ENCODE assay signal across 16 cellular contexts in the genomic region with DNA sequence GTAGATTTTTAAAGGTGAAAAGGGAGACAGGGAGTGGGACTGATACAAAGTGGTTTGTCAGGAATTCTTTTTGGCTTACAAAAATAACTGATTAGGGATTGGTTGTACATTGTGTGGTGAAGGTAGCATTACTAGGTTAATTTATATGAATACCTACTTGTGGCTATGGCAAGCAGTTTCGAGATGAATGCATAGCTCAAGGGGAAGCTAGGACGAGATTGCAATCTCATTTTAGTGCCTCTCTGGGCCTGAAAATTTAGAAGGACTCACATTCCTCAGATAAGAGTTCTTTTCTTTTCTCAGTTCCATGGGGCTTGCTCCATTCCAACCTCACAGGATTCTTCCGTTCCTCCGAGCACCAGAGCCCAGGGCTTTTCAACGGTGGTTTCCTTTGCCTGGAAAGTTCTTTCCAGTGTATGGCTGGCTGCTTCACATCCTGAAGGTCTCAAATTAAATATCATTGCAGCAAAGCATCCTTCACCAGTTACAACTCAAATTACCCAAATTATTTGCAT.
A peak's percentile ranks its signal among the peaks of the same experiment; 100 is the strongest.
DNase-seq lines count a peak whose midpoint lies in the region; ATAC-seq, FAIRE-seq and TF ChIP-seq lines count a peak whose summit lies in the region.
"Had no signal": no experiment of that assay in that cellular context is flagged by ENCODE, and none has a peak within 500 bp of the region (broad histone marks: within the 10 kb centered on the region; RNA-seq: fewer than 3 reads in every experiment).

No MANE protein-coding gene starts in this region.

- H2BK12ac ChIP-seq in trophoblast cell (ENCODE audit: low read length) = no peak overlapping the region

- H3K4me1 Mint-ChIP-seq in GM23338 (peaks cover 34% of the 10 kb centered on the region), astrocyte (ENCODE audit: low read depth, unreplicated experiment) (peaks cover 5% of the 10 kb centered on the region)
- no peaks in the 10 kb centered on the region for H3K4me1 Mint-ChIP-seq in stimulated activated memory B cell treated with anti-CD40 and anti-IgM and Interleukin-4, amounts not matched to agents 10 μg/mL and 1 μg/mL and 100 μg/mL, for 72 hours
- H3K4me1 Mint-ChIP-seq: CD4-positive, alpha-beta memory T cell had no signal

- H2AFZ ChIP-seq in GM23338 (no peak overlapping the region), astrocyte (ENCODE audit: low read depth, low read length) (no peak overlapping the region), trophoblast cell (ENCODE audit: insufficient read depth, low read length, poor library complexity) (no peak overlapping the region)

- H3K79me1 ChIP-seq in trophoblast cell (ENCODE audit: low read length) = peaks cover 1% of the 10 kb centered on the region

- H3K27ac ChIP-seq in GM23338 (ENCODE audit: low read depth) (peak overlapping the region; percentile 11), astrocyte (ENCODE audit: low read depth, low read length) (no peak overlapping the region), iPS-18a (ENCODE audit: low read length) (no peak overlapping the region), trophoblast cell (ENCODE audit: low read depth, low read length) (peak overlapping the region; percentile 43)

- no peak overlapping the region for H2AK5ac ChIP-seq in trophoblast cell (ENCODE audit: low read length)

- no peak overlapping the region for H3K4ac ChIP-seq in trophoblast cell (ENCODE audit: low read depth, low read length)

- H3K4me2 ChIP-seq in GM23338 = peak overlapping the region; percentile 42; the same call in 1 of the 2 replicates
- no peak overlapping the region for H3K4me2 ChIP-seq in astrocyte (ENCODE audit: low read length)
- no peak overlapping the region for H3K4me2 ChIP-seq in trophoblast cell (ENCODE audit: low read length)

- H4K12ac ChIP-seq in trophoblast cell (ENCODE audit: low read depth, low read length) = no peak overlapping the region

- no peak overlapping the region for H2BK120ac ChIP-seq in trophoblast cell (ENCODE audit: insufficient read depth, low read length, poor library complexity)

- H3K27ac Mint-ChIP-seq in GM23338 (peak overlapping the region; percentile 53; the same call in 1 of the 2 replicates), astrocyte (ENCODE audit: unreplicated experiment) (peak overlapping the region; percentile 11)
- no peak overlapping the region for H3K27ac Mint-ChIP-seq in stimulated activated memory B cell treated with anti-CD40 and anti-IgM and Interleukin-4, amounts not matched to agents 10 μg/mL and 1 μg/mL and 100 μg/mL, for 72 hours
- H3K27ac Mint-ChIP-seq: CD4-positive, alpha-beta memory T cell; HFFc6 had no signal

- TF ChIP-seq CTCF in GM23338 (conservative IDR thresholded peaks at IDR 0.05; ENCODE audit: low read depth in 2 of 2) (no peak), astrocyte (IDR thresholded peaks at IDR 0.05; ENCODE audit: insufficient read depth, low read depth, low read length) (no peak)

- no peak overlapping the region for H4K91ac ChIP-seq in trophoblast cell (ENCODE audit: low read depth, low read length)

- no peaks in the 10 kb centered on the region for H3K9me2 ChIP-seq in GM23338 (ENCODE audit: insufficient read depth)

- H3K4me3 ChIP-seq in GM23338 = no peak overlapping the region
- H3K4me3 ChIP-seq in astrocyte (ENCODE audit: insufficient read depth, low read depth, low read length) = no peak overlapping the region
- H3K4me3 ChIP-seq in iPS-18a (ENCODE audit: low read length) = no peak overlapping the region
- no peak overlapping the region for H3K4me3 ChIP-seq in trophoblast cell (ENCODE audit: low read depth, low read length)

- H3K36me3 Mint-ChIP-seq in GM23338 (ENCODE audit: low read depth) (peaks cover 58% of the 10 kb centered on the region), astrocyte (ENCODE audit: low read depth, unreplicated experiment) (peaks cover 6% of the 10 kb centered on the region)
- H3K36me3 Mint-ChIP-seq in stimulated activated memory B cell treated with anti-CD40 and anti-IgM and Interleukin-4, amounts not matched to agents 10 μg/mL and 1 μg/mL and 100 μg/mL, for 72 hours = no peaks in the 10 kb centered on the region
- H3K36me3 Mint-ChIP-seq: CD4-positive, alpha-beta memory T cell had no signal

- ATAC-seq in GM23338 = no peak; the same call in 2 of the 3 replicates
- ATAC-seq in stimulated activated memory B cell treated with anti-CD40 and anti-IgM and Interleukin-4, amounts not matched to agents 10 μg/mL and 1 μg/mL and 100 μg/mL, for 72 hours = no peak

- no peaks in the 10 kb centered on the region for H3F3A ChIP-seq in GM23338 (replicated peaks; ENCODE audit: low read depth)

- H3K79me2 ChIP-seq in GM23338 (replicated peaks; ENCODE audit: insufficient read depth) (peaks cover 100% of the 10 kb centered on the region), astrocyte (ENCODE audit: insufficient read depth, low read length) (no peaks in the 10 kb centered on the region), trophoblast cell (ENCODE audit: control insufficient read depth, insufficient read depth, low read length, poor library complexity) (no peaks in the 10 kb centered on the region)

- H3K4me1 ChIP-seq in GM23338 (ENCODE audit: insufficient read depth) = peaks cover 20% of the 10 kb centered on the region
- no peaks in the 10 kb centered on the region for H3K4me1 ChIP-seq in astrocyte (ENCODE audit: insufficient read depth, low read length)
- H3K4me1 ChIP-seq in iPS-18a (ENCODE audit: control insufficient read depth, low read depth, low read length) = peaks cover 10% of the 10 kb centered on the region
- peaks cover 7 to 8% of the 10 kb centered on the region in 2 experiments for H3K4me1 ChIP-seq in trophoblast cell (ENCODE audit: control insufficient read depth in 1 of 2, insufficient read depth in 2 of 2, low read length in 2 of 2)

- H4K20me1 ChIP-seq in GM23338 (replicated peaks; ENCODE audit: insufficient read depth) (peaks cover 25% of the 10 kb centered on the region; the same call in 1 of the 2 replicates), astrocyte (ENCODE audit: insufficient read depth, low read length) (no peaks in the 10 kb centered on the region)

- WGBS in trophoblast cell (ENCODE audit: extremely low coverage, insufficient coverage, insufficient read length) = no CpG with 5 or more reads among the region's 5 CpGs

- DNase-seq in GM23338 (ENCODE audit: low spot score) (peak; percentile 37), astrocyte (ENCODE audit: low read depth) (no peak), trophoblast cell (peak in 1 of 2 donors; percentile 53), cortex of kidney (lab: John Stamatoyannopoulos, UW) (no peak)
- DNase-seq in NK-92 treated with Interleukin-12 subunit alpha and Interleukin-12 subunit beta, amount 100 ng/mL, for 24 hours (lab: John Stamatoyannopoulos, UW) = no peak
- DNase-seq: Calu3; CD4-positive, alpha-beta memory T cell; DMS53; EL; HFFc6; NCI-H1105; NCI-H2081 treated with DMSO at 0.1 percent for 48 hours; Right ventricle myocardium superior had no signal

- no peak overlapping the region for H4K8ac ChIP-seq in trophoblast cell (ENCODE audit: low read depth, low read length)

- no peak overlapping the region for H3K9ac ChIP-seq in astrocyte (ENCODE audit: low read length)
- H3K9ac ChIP-seq in iPS-18a (ENCODE audit: low read length) = peak overlapping the region; percentile 17
- no peak overlapping the region for H3K9ac ChIP-seq in trophoblast cell (ENCODE audit: low read length)

- H3K9me3 Mint-ChIP-seq in GM23338 (peaks cover 28% of the 10 kb centered on the region; the same call in 2 of the 3 replicates), astrocyte (ENCODE audit: unreplicated experiment) (peaks cover 11% of the 10 kb centered on the region)
- peaks cover 2% of the 10 kb centered on the region for H3K9me3 Mint-ChIP-seq in stimulated activated memory B cell treated with anti-CD40 and anti-IgM and Interleukin-4, amounts not matched to agents 10 μg/mL and 1 μg/mL and 100 μg/mL, for 72 hours
- H3K9me3 Mint-ChIP-seq: HFFc6 had no signal

- H3K36me3 ChIP-seq in GM23338 (ENCODE audit: insufficient read depth) (no peaks in the 10 kb centered on the region), astrocyte (ENCODE audit: insufficient read depth, low read length) (no peaks in the 10 kb centered on the region), iPS-18a (ENCODE audit: control insufficient read depth, low read depth, low read length) (peaks cover 7% of the 10 kb centered on the region), trophoblast cell (ENCODE audit: control insufficient read depth in 1 of 2, insufficient read depth in 2 of 2, low read length in 2 of 2) (peaks cover 0 to 1% of the 10 kb centered on the region in 2 experiments)

- FAIRE-seq in astrocyte (lab: Jason Lieb, UNC) = no peak
- FAIRE-seq: A204.1 had no signal

- no peak overlapping the region for H3K23ac ChIP-seq in trophoblast cell (ENCODE audit: low read length)

- peaks cover 3% of the 10 kb centered on the region for H3K27me3 Mint-ChIP-seq in GM23338 (ENCODE audit: insufficient read depth, low read depth, poor library complexity)
- no peaks in the 10 kb centered on the region for H3K27me3 Mint-ChIP-seq in astrocyte (ENCODE audit: low read depth, unreplicated experiment)
- peaks cover 21% of the 10 kb centered on the region for H3K27me3 Mint-ChIP-seq in stimulated activated memory B cell treated with anti-CD40 and anti-IgM and Interleukin-4, amounts not matched to agents 10 μg/mL and 1 μg/mL and 100 μg/mL, for 72 hours

- no peaks in the 10 kb centered on the region for H3K27me3 ChIP-seq in GM23338 (ENCODE audit: insufficient read depth)
- H3K27me3 ChIP-seq in astrocyte (ENCODE audit: insufficient read depth, low read length) = no peaks in the 10 kb centered on the region
- H3K27me3 ChIP-seq in iPS-18a (ENCODE audit: control insufficient read depth, insufficient read depth, low read length) = no peaks in the 10 kb centered on the region
- no peaks in the 10 kb centered on the region for H3K27me3 ChIP-seq in trophoblast cell (ENCODE audit: insufficient read depth, low read length)

- H3K4me3 Mint-ChIP-seq in GM23338 (no peak overlapping the region), astrocyte (ENCODE audit: unreplicated experiment) (no peak overlapping the region)
- no peak overlapping the region for H3K4me3 Mint-ChIP-seq in stimulated activated memory B cell treated with anti-CD40 and anti-IgM and Interleukin-4, amounts not matched to agents 10 μg/mL and 1 μg/mL and 100 μg/mL, for 72 hours
- H3K4me3 Mint-ChIP-seq: CD4-positive, alpha-beta memory T cell; HFFc6 had no signal

- H3K18ac ChIP-seq in trophoblast cell (ENCODE audit: low read length) = no peak overlapping the region

- no peak overlapping the region for H3K14ac ChIP-seq in trophoblast cell (ENCODE audit: low read length)

- H3K9me3 ChIP-seq in astrocyte (ENCODE audit: insufficient read depth, low read depth, low read length) = no peaks in the 10 kb centered on the region
- no peaks in the 10 kb centered on the region for H3K9me3 ChIP-seq in iPS-18a (ENCODE audit: control insufficient read depth, low read depth, low read length)
- peaks cover 4% of the 10 kb centered on the region for H3K9me3 ChIP-seq in trophoblast cell (ENCODE audit: insufficient read depth, low read depth, low read length)

- H2BK5ac ChIP-seq in trophoblast cell (ENCODE audit: low read depth, low read length, poor library complexity) = no peak overlapping the region

TF ChIP-seq in GM23338, 12 proteins besides CTCF, POLR2A, EP300 and RAD21 (continues in another document):
- TF ChIP-seq JUNB (IDR thresholded peaks at IDR 0.05; ENCODE audit: unreplicated experiment) (no peak), POLR2AphosphoS5 (IDR thresholded peaks at IDR 0.05; ENCODE audit: low read depth) (no peak)

Comparison
In these comparisons a context has a peak if more than half of its experiments do, and no peak if none do; other contexts are left out.
1. H3K27ac ChIP-seq: peak in GM23338 (single experiment) and trophoblast cell (single experiment); none in astrocyte (single experiment) and iPS-18a (single experiment).